Comparison of ENCODE assay signal across 11 cellular contexts in genomic region chr1:113975211-113975895, GRCh38. TPM values are rescaled to one million over a fixed set of nuclear protein-coding genes. Genes with fewer than 3 reads are reported as not detected.
DNase-seq lines count a peak whose midpoint lies in the region; ATAC-seq and TF ChIP-seq lines count a peak whose summit lies in the region.
"Had no signal": no experiment of that assay in that cellular context is flagged by ENCODE, and none has a peak within 500 bp of the region (broad histone marks: within the 10 kb centered on the region; RNA-seq: fewer than 3 reads in every experiment).

No MANE protein-coding gene starts in this region.

- no peaks in the 10 kb centered on the region for H3K9me3 Mint-ChIP-seq in activated naive CD8-positive, alpha-beta T cell treated with anti-CD3 and anti-CD28 coated beads, Interleukin-2, amount 10 ng/mL, durations not matched to agents 7 days and 5 days
- no peaks in the 10 kb centered on the region for H3K9me3 Mint-ChIP-seq in nephron progenitor cell

- H3K4me2 ChIP-seq in Loucy (ENCODE audit: low read depth, low read length, poor library complexity, severe bottlenecking): peak overlapping the region; percentile 4

- no peak overlapping the region for H2AFZ ChIP-seq in Loucy (ENCODE audit: low read length)

- peaks cover 49% of the 10 kb centered on the region; the same call in 1 of the 2 replicates for H3K36me3 ChIP-seq in Loucy (ENCODE audit: insufficient read depth, low read length)

- POLR2A ChIA-PET in activated naive CD8-positive, alpha-beta T cell treated with anti-CD3 and anti-CD28 coated beads, Interleukin-2, amount 10 ng/mL, durations not matched to agents 7 days and 5 days (lab: Charles Lee): interaction anchor here (1.0 to 2.3 kb wide), 3 partner anchors 29 to 215 kb away, joined by 3 to 15 read pairs (median 4); partner anchors contain the start of gene HIPK1

- peaks cover 4% of the 10 kb centered on the region for H4K20me1 ChIP-seq in Loucy (ENCODE audit: insufficient read depth, low read length, poor library complexity, severe bottlenecking)

- peaks cover 7% of the 10 kb centered on the region; the same call in 1 of the 2 replicates for H3F3A ChIP-seq in Loucy (ENCODE audit: low read depth)

- H3K4me3 Mint-ChIP-seq in activated naive CD8-positive, alpha-beta T cell treated with anti-CD3 and anti-CD28 coated beads, Interleukin-2, amount 10 ng/mL, durations not matched to agents 7 days and 5 days: peak overlapping the region; percentile 36
- H3K4me3 Mint-ChIP-seq in nephron progenitor cell: no peak overlapping the region

- peaks cover 43% of the 10 kb centered on the region for H3K4me1 ChIP-seq in Loucy (ENCODE audit: insufficient read depth, low read length, poor library complexity, severe bottlenecking)

- no peaks in the 10 kb centered on the region for H3K9me3 ChIP-seq in Loucy (ENCODE audit: insufficient read depth, low read depth, low read length)

- ATAC-seq in activated naive CD8-positive, alpha-beta T cell treated with anti-CD3 and anti-CD28 coated beads, Interleukin-2, amount 10 ng/mL, durations not matched to agents 7 days and 5 days (ENCODE audit: low read depth): peak; percentile 83
- no peak for ATAC-seq in HG03521 (IDR thresholded peaks at IDR 0.05; ENCODE audit: unreplicated experiment)

- H3K27me3 Mint-ChIP-seq in activated naive CD8-positive, alpha-beta T cell treated with anti-CD3 and anti-CD28 coated beads, Interleukin-2, amount 10 ng/mL, durations not matched to agents 7 days and 5 days: no peaks in the 10 kb centered on the region
- H3K27me3 Mint-ChIP-seq in nephron progenitor cell (ENCODE audit: low read depth, poor library complexity): no peaks in the 10 kb centered on the region

- peaks cover 36% of the 10 kb centered on the region for H3K4me1 Mint-ChIP-seq in activated naive CD8-positive, alpha-beta T cell treated with anti-CD3 and anti-CD28 coated beads, Interleukin-2, amount 10 ng/mL, durations not matched to agents 7 days and 5 days
- H3K4me1 Mint-ChIP-seq in nephron progenitor cell: peaks cover 57% of the 10 kb centered on the region

- no peak for TF ChIP-seq CTCF in Loucy (conservative IDR thresholded peaks at IDR 0.05; ENCODE audit: low read length)
- no peak for TF ChIP-seq CTCF in nephron progenitor cell (IDR thresholded peaks at IDR 0.05)

- H3K36me3 Mint-ChIP-seq in activated naive CD8-positive, alpha-beta T cell treated with anti-CD3 and anti-CD28 coated beads, Interleukin-2, amount 10 ng/mL, durations not matched to agents 7 days and 5 days: peaks cover 27% of the 10 kb centered on the region
- H3K36me3 Mint-ChIP-seq in nephron progenitor cell (ENCODE audit: low read depth): peaks cover 39% of the 10 kb centered on the region

- no peaks in the 10 kb centered on the region for H3K9me2 ChIP-seq in Loucy (replicated peaks; ENCODE audit: low read depth, low read length)

- peak overlapping the region; percentile 27 for H3K27ac Mint-ChIP-seq in activated naive CD8-positive, alpha-beta T cell treated with anti-CD3 and anti-CD28 coated beads, Interleukin-2, amount 10 ng/mL, durations not matched to agents 7 days and 5 days
- peak overlapping the region; percentile 88 for H3K27ac Mint-ChIP-seq in nephron progenitor cell

- no peak overlapping the region for H3K9ac ChIP-seq in Loucy (ENCODE audit: low read depth, low read length, poor library complexity, severe bottlenecking)

- H3K27me3 ChIP-seq in Loucy (ENCODE audit: insufficient read depth, low read length, poor library complexity, severe bottlenecking): no peaks in the 10 kb centered on the region

- DNase-seq in GDM1 (lab: John Stamatoyannopoulos, UW) (peak; percentile 61), nephron progenitor cell (no peak), NCI-H1092 treated with DMSO at 0.1 percent for 48 hours (lab: John Stamatoyannopoulos, UW) (no peak), NCI-H526 (lab: John Stamatoyannopoulos, UW) (no peak), iPS-NIHi7 (ENCODE audit: extremely low spot score) (no peak)
- no peak for DNase-seq in activated naive CD8-positive, alpha-beta T cell treated with anti-CD3 and anti-CD28 coated beads, Interleukin-2, amount 10 ng/mL, durations not matched to agents 7 days and 5 days
- DNase-seq: activated CD4-positive, alpha-beta T cell treated with anti-CD3 and anti-CD28 coated beads for 4 hours; effector CD4-positive, alpha-beta T cell; NCI-H748 treated with DMSO at 0.1 percent for 48 hours had no signal

- no peak overlapping the region for H3K4me3 ChIP-seq in Loucy (ENCODE audit: low read length, poor library complexity, severe bottlenecking)

- no peaks in the 10 kb centered on the region for H3K79me2 ChIP-seq in Loucy (ENCODE audit: insufficient read depth, low read length)

RNA-seq across cellular contexts. Expression of gene OLFML3, which starts 3.9 kb away (rescaled TPM):
- under 1 TPM; 0.45 to 0.64 TPM for total RNA-seq in activated naive CD8-positive, alpha-beta T cell treated with anti-CD3 and anti-CD28 coated beads, Interleukin-2, amount 10 ng/mL, durations not matched to agents 7 days and 5 days

RNA-seq across cellular contexts. Expression of gene HIPK1, which starts 46.2 kb away (rescaled TPM):
- total RNA-seq in activated naive CD8-positive, alpha-beta T cell treated with anti-CD3 and anti-CD28 coated beads, Interleukin-2, amount 10 ng/mL, durations not matched to agents 7 days and 5 days: 10 to 100 TPM; 93.0 to 99.4 TPM
